8 cellular contexts compared by ENCODE assay signal in genomic region chr9:96566401-96567202, GRCh38. TPM values are rescaled to one million over a fixed set of nuclear protein-coding genes. Genes with fewer than 3 reads are reported as not detected.
DNase-seq lines count a peak whose midpoint lies in the region; ATAC-seq and TF ChIP-seq lines count a peak whose summit lies in the region.

No MANE protein-coding gene starts in this region.

- 0 out of 2 replicates have a peak, but pooled peaks cover 3% of the 10 kb centered on the region for H3K27me3 ChIP-seq in BE2C

- H3K9me3 ChIP-seq in BE2C = no peaks in the 10 kb centered on the region

- peak overlapping the region; percentile 95 for H3K27ac ChIP-seq in temporal lobe (ENCODE audit: low read depth, low read length)

- no peaks in the 10 kb centered on the region; the same call in 1 of the 2 replicates for H3K4me1 ChIP-seq in BE2C

- in situ Hi-C loops in SK-MEL-5 (cut with HindIII; ENCODE audit: low pct_unique_long_range_greater_than_20kb, low sequenced_read_pairs) = no loop called here

- DNase-seq in BE2C (peak; percentile 50), SK-MEL-5 (ENCODE audit: low read depth, low spot score) (peak; percentile 46), glomerular visceral epithelial cell (ENCODE audit: extremely low spot score) (peak; percentile 64), omental fat pad (ENCODE audit: low spot score) (peak; percentile 31)
- DNase-seq in activated naive CD4-positive, alpha-beta T cell treated with anti-CD3 and anti-CD28 coated beads, Interleukin-2, amount 50 U/mL, for 16 hours = peak; percentile 79

- ATAC-seq in GM19023 (IDR thresholded peaks at IDR 0.05; ENCODE audit: unreplicated experiment) (peak; percentile 86), HG03196 (IDR thresholded peaks at IDR 0.05; ENCODE audit: unreplicated experiment) (peak; percentile 74), omental fat pad (ENCODE audit: low FRiP score) (peak; percentile 80)

- H3K4me3 ChIP-seq in BE2C (ENCODE audit: low read depth, low read length) = peak overlapping the region; percentile 69

- TF ChIP-seq CTCF in BE2C (IDR thresholded peaks at IDR 0.05; ENCODE audit: low read depth, low read length) = peak; percentile 51
- peak in 1 of 3 donors; percentile 7 for TF ChIP-seq CTCF in omental fat pad (IDR thresholded peaks at IDR 0.05)

- no peaks in the 10 kb centered on the region for H3K36me3 ChIP-seq in BE2C

RNA-seq across cellular contexts. Expression of gene CDC14B, which starts 53.0 kb away (rescaled TPM):
- 0.83 TPM for polyA plus RNA-seq in BE2C (2012; ENCODE audit: insufficient read depth, insufficient read length, low read depth)
- 12.1 and 13.1 TPM in 2 replicates for total RNA-seq in SK-MEL-5 (2014; rRNA removed; shearing (Covaris generic))
- 8.0 and 11.4 TPM in 2 replicates for polyA plus RNA-seq in SK-MEL-5 (2015; cell fraction: cytosol; rRNA removed)
- 17.2 and 17.6 TPM in 2 replicates for polyA plus RNA-seq in SK-MEL-5 (2015; cell fraction: nucleus; rRNA removed)
- 10 to 100 TPM; 14.4 to 40.5 (median 21.5) TPM for total RNA-seq in omental fat pad
- 17.7 TPM for total RNA-seq in temporal lobe

Comparison
In these comparisons a context has a peak if more than half of its experiments do, and no peak if none do; other contexts are left out.
1. Peak in every context shown above with its lines: DNase-seq, ATAC-seq, H3K4me3 ChIP-seq and H3K27ac ChIP-seq.